ENCODE assay signal across 8 cellular contexts in genomic region chr18:47997338-47997780, GRCh38.
DNase-seq lines count a peak whose midpoint lies in the region; ATAC-seq and TF ChIP-seq lines count a peak whose summit lies in the region.

No MANE protein-coding gene starts in this region.

- H2AFZ ChIP-seq in MM.1S (ENCODE audit: low read length) (no peak overlapping the region), neural progenitor cell (replicated peaks) (no peak overlapping the region)

- H3K36me3 Mint-ChIP-seq in neural progenitor cell: no peaks in the 10 kb centered on the region

- H3K4me1 ChIP-seq in MM.1S (ENCODE audit: low read length) (no peaks in the 10 kb centered on the region), adrenal gland (replicated peaks in 1 of 2) (no peaks in the 10 kb centered on the region), neural progenitor cell (peaks cover 48% of the 10 kb centered on the region)

- H3K36me3 ChIP-seq in MM.1S (replicated peaks; ENCODE audit: insufficient read depth, low read length): no peaks in the 10 kb centered on the region
- H3K36me3 ChIP-seq in adrenal gland (replicated peaks in 1 of 2): no peaks in the 10 kb centered on the region
- no peaks in the 10 kb centered on the region for H3K36me3 ChIP-seq in neural progenitor cell

- no peak overlapping the region for H3K9ac ChIP-seq in MM.1S (ENCODE audit: low read length)
- no peak overlapping the region for H3K9ac ChIP-seq in neural progenitor cell

- peaks cover 27% of the 10 kb centered on the region for H3K27me3 Mint-ChIP-seq in neural progenitor cell (ENCODE audit: insufficient read depth, low read depth)

- H3K4me3 ChIP-seq in MM.1S (ENCODE audit: low read length) (no peak overlapping the region), adrenal gland (no peak overlapping the region), neural progenitor cell (no peak overlapping the region)

- WGBS in adrenal gland, 4 donors: 61 to 75% (median 69%) methylated on average over 5 of the region's 5 CpGs

- H3K9me2 ChIP-seq in MM.1S (replicated peaks; ENCODE audit: insufficient read depth, low read length): no peaks in the 10 kb centered on the region

- H3K79me2 ChIP-seq in MM.1S (ENCODE audit: low read length) (no peaks in the 10 kb centered on the region), neural progenitor cell (ENCODE audit: low read depth) (no peaks in the 10 kb centered on the region)

- no peaks in the 10 kb centered on the region for H3K9me3 ChIP-seq in MM.1S (replicated peaks; ENCODE audit: insufficient read depth, low read length)
- H3K9me3 ChIP-seq in adrenal gland (replicated peaks in 1 of 3): no peaks in the 10 kb centered on the region
- H3K9me3 ChIP-seq in neural progenitor cell (ENCODE audit: low read depth): no peaks in the 10 kb centered on the region

- no peak overlapping the region for H3K27ac Mint-ChIP-seq in neural progenitor cell

- H3K27ac ChIP-seq in MM.1S (ENCODE audit: low read length) (no peak overlapping the region), adrenal gland (no peak overlapping the region), neural progenitor cell (peak overlapping the region; percentile 72)

- H3K4me3 Mint-ChIP-seq in neural progenitor cell: no peak overlapping the region

- H3K9me3 Mint-ChIP-seq in neural progenitor cell: peaks cover 20% of the 10 kb centered on the region

- intact Hi-C loops in adrenal gland (cut with DNase I): no loop called here

- H3F3A ChIP-seq in MM.1S (ENCODE audit: insufficient read depth, low read length) (no peaks in the 10 kb centered on the region), neural progenitor cell (ENCODE audit: low read depth) (peaks cover 42% of the 10 kb centered on the region)

- no peak for TF ChIP-seq POLR2A in adrenal gland (IDR thresholded peaks at IDR 0.05)

- H3K4me1 Mint-ChIP-seq in neural progenitor cell: peaks cover 50% of the 10 kb centered on the region

- ATAC-seq in GM18873 (IDR thresholded peaks at IDR 0.05; ENCODE audit: low FRiP score, unreplicated experiment) (no peak), HG02571 (IDR thresholded peaks at IDR 0.05; ENCODE audit: unreplicated experiment) (no peak), HG03280 (IDR thresholded peaks at IDR 0.05; ENCODE audit: unreplicated experiment) (no peak), HG03521 (IDR thresholded peaks at IDR 0.05; ENCODE audit: unreplicated experiment) (no peak)

- H3K27me3 ChIP-seq in MM.1S (replicated peaks; ENCODE audit: insufficient read depth, low read length) (no peaks in the 10 kb centered on the region), adrenal gland (no peaks in the 10 kb centered on the region), neural progenitor cell (no peaks in the 10 kb centered on the region)

- no peak overlapping the region for H3K4me2 ChIP-seq in MM.1S (ENCODE audit: low read depth, low read length)
- H3K4me2 ChIP-seq in neural progenitor cell: peak overlapping the region; percentile 53

- TF ChIP-seq CTCF in MM.1S (IDR thresholded peaks at IDR 0.05; ENCODE audit: low read length) (peak; percentile 44), adrenal gland (IDR thresholded peaks at IDR 0.05) (peak in 5 of 6 experiments; percentile 6 to 25 (median 17)), neural progenitor cell (IDR thresholded peaks at IDR 0.05) (peak; percentile 93)

- DNase-seq in EL (peak; percentile 17), MM.1S (no peak), adrenal gland (peak in 1 of 7 donors; percentile 22), neural progenitor cell (ENCODE audit: low spot score) (peak; percentile 77)

- H4K20me1 ChIP-seq in MM.1S (ENCODE audit: insufficient read depth, low read length): no peaks in the 10 kb centered on the region
- H4K20me1 ChIP-seq in neural progenitor cell (ENCODE audit: low read depth): no peaks in the 10 kb centered on the region

Comparison
In these comparisons a context has a peak if more than half of its experiments do, and no peak if none do; other contexts are left out.
1. CTCF ChIP-seq: peak in every context shown above with its lines; median percentile 93 in neural progenitor cell; 44 in MM.1S; 17 in adrenal gland.